In the genomic region with DNA sequence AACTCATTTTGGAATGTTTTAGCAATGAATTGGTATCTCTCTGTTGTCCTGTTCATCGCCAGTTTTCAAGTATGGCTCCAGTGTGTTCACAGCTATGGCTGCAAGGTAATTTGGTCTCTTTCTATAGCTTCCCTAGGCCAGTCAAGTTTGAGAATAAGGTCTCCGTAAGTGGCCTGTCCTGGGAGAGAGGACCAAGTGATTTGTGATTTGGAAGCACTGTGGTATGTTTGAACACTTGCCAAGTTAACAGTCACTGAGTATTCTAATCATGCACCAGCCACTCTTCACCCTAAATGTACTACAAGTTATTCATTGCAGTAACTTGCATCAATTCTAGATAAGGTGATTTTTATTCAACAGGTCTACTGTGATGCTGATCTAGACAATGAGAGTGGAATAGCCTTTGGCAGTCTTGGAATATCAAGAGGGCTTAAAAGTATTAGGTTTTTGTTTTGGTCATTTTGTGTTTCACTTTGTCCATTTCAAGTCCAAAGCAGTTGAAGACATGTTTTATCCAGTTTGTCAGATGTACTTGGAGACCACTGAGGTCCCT, we compare ENCODE assay signal across 21 cellular contexts. TPM values are rescaled to one million over a fixed set of nuclear protein-coding genes. Genes with fewer than 3 reads are reported as not detected.
DNase-seq lines count a peak whose midpoint lies in the region; ATAC-seq and TF ChIP-seq lines count a peak whose summit lies in the region.
"Had no signal": no experiment of that assay in that cellular context is flagged by ENCODE, and none has a peak within 500 bp of the region (broad histone marks: within the 10 kb centered on the region; RNA-seq: fewer than 3 reads in every experiment).

No MANE protein-coding gene starts in this region.

- H3K27ac ChIP-seq in CD8-positive, alpha-beta memory T cell (ENCODE audit: low read depth, low read length) = no peak overlapping the region
- H3K27ac ChIP-seq: 22Rv1, foreskin keratinocyte, lower lobe of right lung had no signal

- H3K36me3 Mint-ChIP-seq in CD8-positive, alpha-beta memory T cell = peaks cover 9 to 63% (median 26%) of the 10 kb centered on the region in 3 donors

- DNase-seq in DMS 273 (lab: John Stamatoyannopoulos, UW; ENCODE audit: unreplicated experiment) = peak; percentile 22
- DNase-seq in DMS 273 treated with DMSO at 0.1 percent for 48 hours (lab: John Stamatoyannopoulos, UW) = no peak
- peak; percentile 17 for DNase-seq in LHCN-M2 (ENCODE audit: low read depth)
- peak; percentile 7 to 44 for DNase-seq in erythroblast (lab: John Stamatoyannopoulos, UW)
- DNase-seq in kidney tubule cell (ENCODE audit: low spot score) = peak; percentile 41
- DNase-seq in CD8-positive, alpha-beta memory T cell = no peak
- DNase-seq: activated CD4-positive, CD25-positive, alpha-beta regulatory T cell; activated naive CD4-positive, alpha-beta T cell; C1 segment of cervical spinal cord; caudate nucleus; effector memory CD4-positive, alpha-beta T cell; foreskin keratinocyte; lower lobe of right lung; natural killer cell; NCI-H1694; SIG-M5; stimulated activated naive CD4-positive, alpha-beta T cell treated with Interleukin-2 at 50 U/mL for 16 hours; T-helper 2 cell had no signal

- CTCF ChIA-PET in CD8-positive, alpha-beta memory T cell (lab: Charles Lee) = no interaction called here

- H3K4me3 Mint-ChIP-seq in CD8-positive, alpha-beta memory T cell = no peak overlapping the region
- H3K4me3 Mint-ChIP-seq: natural killer cell had no signal

- H3K4me3 ChIP-seq in CD8-positive, alpha-beta memory T cell (ENCODE audit: low read length) = no peak overlapping the region
- H3K4me3 ChIP-seq: lower lobe of right lung had no signal

- POLR2A ChIA-PET in CD8-positive, alpha-beta memory T cell (lab: Charles Lee) = no interaction called here

- H3K9me3 Mint-ChIP-seq in CD8-positive, alpha-beta memory T cell = no peaks in the 10 kb centered on the region
- H3K9me3 Mint-ChIP-seq: natural killer cell had no signal

- H3K4me1 ChIP-seq in CD8-positive, alpha-beta memory T cell (ENCODE audit: insufficient read depth, low read length) = no peaks in the 10 kb centered on the region
- H3K4me1 ChIP-seq: foreskin keratinocyte had no signal

- peaks cover 14% of the 10 kb centered on the region for H3K36me3 ChIP-seq in CD8-positive, alpha-beta memory T cell (ENCODE audit: insufficient read depth, low read length)

- H3K9me3 ChIP-seq in CD8-positive, alpha-beta memory T cell (ENCODE audit: low read length) = no peaks in the 10 kb centered on the region
- H3K9me3 ChIP-seq: lower lobe of right lung had no signal

- H3K27ac Mint-ChIP-seq in CD8-positive, alpha-beta memory T cell = peak overlapping the region in 3 of 8 donors; percentile 26 to 69 (median 52)

- TF ChIP-seq POLR2A in erythroblast (IDR thresholded peaks at IDR 0.05; ENCODE audit: low read length) = no peak

- peaks cover 3 to 30% (median 13%) of the 10 kb centered on the region in 3 donors for H3K4me1 Mint-ChIP-seq in CD8-positive, alpha-beta memory T cell

- ATAC-seq in HG03439 (IDR thresholded peaks at IDR 0.05; ENCODE audit: unreplicated experiment) (no peak), GM19397 (IDR thresholded peaks at IDR 0.05; ENCODE audit: unreplicated experiment) (no peak)
- ATAC-seq: lower lobe of right lung, natural killer cell had no signal

- H3K27me3 Mint-ChIP-seq in CD8-positive, alpha-beta memory T cell = no peaks in the 10 kb centered on the region

- no peaks in the 10 kb centered on the region for H3K27me3 ChIP-seq in CD8-positive, alpha-beta memory T cell (ENCODE audit: insufficient read depth, low read length, poor library complexity, severe bottlenecking)
- H3K27me3 ChIP-seq: foreskin keratinocyte had no signal

RNA-seq across cellular contexts. Expression of gene G3BP1, which starts 41.1 kb away (rescaled TPM):
- 203 and 204 TPM in 2 replicates for total RNA-seq in LHCN-M2 (2014; rRNA removed)
- 133 TPM for polyA plus RNA-seq in LHCN-M2 (2012)
- total RNA-seq in CD8-positive, alpha-beta memory T cell = 100 to 1,000 TPM; 371 to 377 TPM
- polyA plus RNA-seq in CD8-positive, alpha-beta memory T cell = 142 TPM

RNA-seq across cellular contexts. Expression of gene ATOX1, which starts 54.4 kb away (rescaled TPM):
- 86.4 and 119 TPM in 2 replicates for total RNA-seq in LHCN-M2 (2014; rRNA removed)
- polyA plus RNA-seq in LHCN-M2 (2012) = 415 TPM
- 100 to 1,000 TPM in 1 of 2 experiments, 10 to 100 TPM in 1; 91.0 to 103 TPM for total RNA-seq in CD8-positive, alpha-beta memory T cell
- 67.7 TPM for polyA plus RNA-seq in CD8-positive, alpha-beta memory T cell

Comparison
In these comparisons a context has a peak if more than half of its experiments do, and no peak if none do; other contexts are left out.
1. DNase-seq: peak in DMS 273 (single experiment), LHCN-M2 (single experiment), erythroblast (2 of 2) and kidney tubule cell (single experiment); none in DMS 273 treated with DMSO at 0.1 percent for 48 hours (single experiment) and CD8-positive, alpha-beta memory T cell (0 of 5).